ENCODE assay signal across 1 cellular context in genomic region chr5:1161832-1162229, GRCh38.
TF ChIP-seq lines count a peak whose summit lies in the region.

No MANE protein-coding gene starts in this region.

TF ChIP-seq in HepG2, 621 proteins besides CTCF, POLR2A, EP300 and RAD21 (continues in another document):
- TF ChIP-seq KLF6 (CRISPR knock-in tag; IDR thresholded peaks at IDR 0.05) (no peak), SYNCRIP (IDR thresholded peaks at IDR 0.05; ENCODE audit: insufficient read depth, low read depth, low read length) (no peak), DZIP1 (CRISPR knock-in tag; IDR thresholded peaks at IDR 0.05) (peak; percentile 75; the same call in 1 of the 2 replicates), ZNF318 (CRISPR knock-in tag; IDR thresholded peaks at IDR 0.05) (0 out of 2 replicates have a peak, but pooled peaks have one; percentile 18), ZNF496 (CRISPR knock-in tag; IDR thresholded peaks at IDR 0.05; ENCODE audit: insufficient replicate concordance) (no peak), ZFP91 (CRISPR knock-in tag; IDR thresholded peaks at IDR 0.05; ENCODE audit: borderline replicate concordance) (peak; percentile 60; the same call in 1 of the 2 replicates), SATB2 (CRISPR knock-in tag; IDR thresholded peaks at IDR 0.05) (no peak), HOXA3 (CRISPR knock-in tag; IDR thresholded peaks at IDR 0.05) (no peak), ZNF687 (CRISPR knock-in tag; IDR thresholded peaks at IDR 0.05) (peak; percentile 61), ZFP41 (CRISPR knock-in tag; IDR thresholded peaks at IDR 0.05; ENCODE audit: borderline replicate concordance) (0 out of 2 replicates have a peak, but pooled peaks have one; percentile 7), SRY (CRISPR knock-in tag; IDR thresholded peaks at IDR 0.05) (0 out of 2 replicates have a peak, but pooled peaks have one; percentile 38), GABPB1 (CRISPR knock-in tag; IDR thresholded peaks at IDR 0.05) (0 out of 2 replicates have a peak, but pooled peaks have one; percentile 1), ELF4 (CRISPR knock-in tag; IDR thresholded peaks at IDR 0.05; ENCODE audit: borderline replicate concordance) (no peak), PHF8 (CRISPR knock-in tag; IDR thresholded peaks at IDR 0.05) (peak; percentile 4; the same call in 1 of the 2 replicates), MYPOP (CRISPR knock-in tag; IDR thresholded peaks at IDR 0.05) (0 out of 2 replicates have a peak, but pooled peaks have one; percentile 20), XRCC5 (optimal IDR thresholded peaks at IDR 0.05; ENCODE audit: low read length) (no peak), TAF1 (CRISPR knock-in tag; IDR thresholded peaks at IDR 0.05) (no peak), ZNF672 (CRISPR knock-in tag; IDR thresholded peaks at IDR 0.05) (0 out of 2 replicates have a peak, but pooled peaks have one; percentile 3), AGO2 (optimal IDR thresholded peaks at IDR 0.05; ENCODE audit: low read depth, low read length) (peak; percentile 53), ZNF282 (IDR thresholded peaks at IDR 0.05; ENCODE audit: partially characterized antibody) (no peak), NCOA1 (CRISPR knock-in tag; IDR thresholded peaks at IDR 0.05) (no peak), SP2 (CRISPR knock-in tag; IDR thresholded peaks at IDR 0.05) (no peak), DR1 (CRISPR knock-in tag; IDR thresholded peaks at IDR 0.05) (0 out of 2 replicates have a peak, but pooled peaks have one; percentile 6), ZFAT (CRISPR knock-in tag; conservative IDR thresholded peaks at IDR 0.05) (no peak)
- TF ChIP-seq, protein P1, sequence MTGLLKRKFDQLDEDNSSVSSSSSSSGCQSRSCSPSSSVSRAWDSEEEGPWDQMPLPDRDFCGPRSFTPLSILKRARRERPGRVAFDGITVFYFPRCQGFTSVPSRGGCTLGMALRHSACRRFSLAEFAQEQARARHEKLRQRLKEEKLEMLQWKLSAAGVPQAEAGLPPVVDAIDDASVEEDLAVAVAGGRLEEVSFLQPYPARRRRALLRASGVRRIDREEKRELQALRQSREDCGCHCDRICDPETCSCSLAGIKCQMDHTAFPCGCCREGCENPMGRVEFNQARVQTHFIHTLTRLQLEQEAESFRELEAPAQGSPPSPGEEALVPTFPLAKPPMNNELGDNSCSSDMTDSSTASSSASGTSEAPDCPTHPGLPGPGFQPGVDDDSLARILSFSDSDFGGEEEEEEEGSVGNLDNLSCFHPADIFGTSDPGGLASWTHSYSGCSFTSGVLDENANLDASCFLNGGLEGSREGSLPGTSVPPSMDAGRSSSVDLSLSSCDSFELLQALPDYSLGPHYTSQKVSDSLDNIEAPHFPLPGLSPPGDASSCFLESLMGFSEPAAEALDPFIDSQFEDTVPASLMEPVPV (CRISPR knock-in tag; IDR thresholded peaks at IDR 0.05), result 0 out of 2 replicates have a peak, but pooled peaks have one; percentile 4
- TF ChIP-seq, protein P2, sequence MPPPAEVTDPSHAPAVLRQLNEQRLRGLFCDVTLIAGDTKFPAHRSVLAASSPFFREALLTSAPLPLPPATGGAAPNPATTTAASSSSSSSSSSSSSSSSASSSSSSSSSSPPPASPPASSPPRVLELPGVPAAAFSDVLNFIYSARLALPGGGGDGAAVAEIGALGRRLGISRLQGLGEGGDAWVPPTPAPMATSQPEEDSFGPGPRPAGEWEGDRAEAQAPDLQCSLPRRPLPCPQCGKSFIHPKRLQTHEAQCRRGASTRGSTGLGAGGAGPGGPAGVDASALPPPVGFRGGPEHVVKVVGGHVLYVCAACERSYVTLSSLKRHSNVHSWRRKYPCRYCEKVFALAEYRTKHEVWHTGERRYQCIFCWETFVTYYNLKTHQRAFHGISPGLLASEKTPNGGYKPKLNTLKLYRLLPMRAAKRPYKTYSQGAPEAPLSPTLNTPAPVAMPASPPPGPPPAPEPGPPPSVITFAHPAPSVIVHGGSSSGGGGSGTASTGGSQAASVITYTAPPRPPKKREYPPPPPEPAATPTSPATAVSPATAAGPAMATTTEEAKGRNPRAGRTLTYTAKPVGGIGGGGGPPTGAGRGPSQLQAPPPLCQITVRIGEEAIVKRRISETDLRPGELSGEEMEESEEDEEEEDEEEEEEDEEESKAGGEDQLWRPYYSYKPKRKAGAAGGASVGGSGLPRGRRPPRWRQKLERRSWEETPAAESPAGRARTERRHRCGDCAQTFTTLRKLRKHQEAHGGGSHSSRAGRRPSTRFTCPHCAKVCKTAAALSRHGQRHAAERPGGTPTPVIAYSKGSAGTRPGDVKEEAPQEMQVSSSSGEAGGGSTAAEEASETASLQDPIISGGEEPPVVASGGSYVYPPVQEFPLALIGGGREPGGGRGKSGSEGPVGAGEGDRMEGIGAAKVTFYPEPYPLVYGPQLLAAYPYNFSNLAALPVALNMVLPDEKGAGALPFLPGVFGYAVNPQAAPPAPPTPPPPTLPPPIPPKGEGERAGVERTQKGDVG (CRISPR knock-in tag; IDR thresholded peaks at IDR 0.05; ENCODE audit: borderline replicate concordance), result 0 out of 2 replicates have a peak, but pooled peaks have one; percentile 37
- TF ChIP-seq, protein P3, sequence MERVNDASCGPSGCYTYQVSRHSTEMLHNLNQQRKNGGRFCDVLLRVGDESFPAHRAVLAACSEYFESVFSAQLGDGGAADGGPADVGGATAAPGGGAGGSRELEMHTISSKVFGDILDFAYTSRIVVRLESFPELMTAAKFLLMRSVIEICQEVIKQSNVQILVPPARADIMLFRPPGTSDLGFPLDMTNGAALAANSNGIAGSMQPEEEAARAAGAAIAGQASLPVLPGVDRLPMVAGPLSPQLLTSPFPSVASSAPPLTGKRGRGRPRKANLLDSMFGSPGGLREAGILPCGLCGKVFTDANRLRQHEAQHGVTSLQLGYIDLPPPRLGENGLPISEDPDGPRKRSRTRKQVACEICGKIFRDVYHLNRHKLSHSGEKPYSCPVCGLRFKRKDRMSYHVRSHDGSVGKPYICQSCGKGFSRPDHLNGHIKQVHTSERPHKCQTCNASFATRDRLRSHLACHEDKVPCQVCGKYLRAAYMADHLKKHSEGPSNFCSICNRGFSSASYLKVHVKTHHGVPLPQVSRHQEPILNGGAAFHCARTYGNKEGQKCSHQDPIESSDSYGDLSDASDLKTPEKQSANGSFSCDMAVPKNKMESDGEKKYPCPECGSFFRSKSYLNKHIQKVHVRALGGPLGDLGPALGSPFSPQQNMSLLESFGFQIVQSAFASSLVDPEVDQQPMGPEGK (CRISPR knock-in tag; IDR thresholded peaks at IDR 0.05), result peak; percentile 68; the same call in 1 of the 2 replicates
